Comparison of ENCODE assay signal across 8 cellular contexts in genomic region chr2:10382313-10383061, GRCh38.
A peak's percentile ranks its signal among the peaks of the same experiment; 100 is the strongest.
DNase-seq lines count a peak whose midpoint lies in the region; ATAC-seq and TF ChIP-seq lines count a peak whose summit lies in the region.

No MANE protein-coding gene starts in this region.

- POLR2A ChIA-PET in CD4-positive, alpha-beta T cell (lab: Charles Lee): interaction anchor here (0.8 to 7.0 kb wide), 7 partner anchors 22 to 80 kb away, joined by 3 to 68 read pairs (median 8); partner anchors contain the start of genes HPCAL1 and ODC1

- ATAC-seq in CD4-positive, alpha-beta T cell (ENCODE audit: poor library complexity): peak; percentile 94
- ATAC-seq in GM19463 (IDR thresholded peaks at IDR 0.05; ENCODE audit: unreplicated experiment): peak; percentile 65
- ATAC-seq in left colon: peak; percentile 87
- no peak for ATAC-seq in gastrocnemius medialis
- ATAC-seq in HG02610 (IDR thresholded peaks at IDR 0.05; ENCODE audit: unreplicated experiment): no peak

- DNase-seq in CD4-positive, alpha-beta T cell: peak; percentile 13 to 66 (median 31)
- DNase-seq in KBM-7 (peak; percentile 98), left colon (peak; percentile 64 to 71), gastrocnemius medialis (no peak), posterior cingulate gyrus (no peak)
- peak; percentile 81 for DNase-seq in activated CD4-positive, alpha-beta T cell treated with anti-CD3 and anti-CD28 coated beads, Interleukin-2, amount 10 ng/mL, durations not matched to agents 24 days and 14 days

- H3K27me3 Mint-ChIP-seq in CD4-positive, alpha-beta T cell: no peaks in the 10 kb centered on the region
- no peaks in the 10 kb centered on the region for H3K27me3 Mint-ChIP-seq in activated CD4-positive, alpha-beta T cell treated with anti-CD3 and anti-CD28 coated beads, Interleukin-2, amount 10 ng/mL, durations not matched to agents 24 days and 14 days

- peaks cover 93% of the 10 kb centered on the region for H3K4me1 Mint-ChIP-seq in CD4-positive, alpha-beta T cell (ENCODE audit: low read depth)
- peaks cover 74% of the 10 kb centered on the region for H3K4me1 Mint-ChIP-seq in activated CD4-positive, alpha-beta T cell treated with anti-CD3 and anti-CD28 coated beads, Interleukin-2, amount 10 ng/mL, durations not matched to agents 24 days and 14 days

- no peak overlapping the region for H3K4me3 ChIP-seq in gastrocnemius medialis

- H3K27me3 ChIP-seq in CD4-positive, alpha-beta T cell (ENCODE audit: control insufficient read depth, insufficient read depth, low read length): no peaks in the 10 kb centered on the region
- H3K27me3 ChIP-seq in gastrocnemius medialis: no peaks in the 10 kb centered on the region

- no peaks in the 10 kb centered on the region for H3K9me3 Mint-ChIP-seq in CD4-positive, alpha-beta T cell
- no peaks in the 10 kb centered on the region for H3K9me3 Mint-ChIP-seq in activated CD4-positive, alpha-beta T cell treated with anti-CD3 and anti-CD28 coated beads, Interleukin-2, amount 10 ng/mL, durations not matched to agents 24 days and 14 days

- peaks cover 1% of the 10 kb centered on the region for H3K36me3 Mint-ChIP-seq in CD4-positive, alpha-beta T cell (ENCODE audit: low read depth)
- H3K36me3 Mint-ChIP-seq in activated CD4-positive, alpha-beta T cell treated with anti-CD3 and anti-CD28 coated beads, Interleukin-2, amount 10 ng/mL, durations not matched to agents 24 days and 14 days (ENCODE audit: low read depth): peaks cover 2% of the 10 kb centered on the region

- no peak for TF ChIP-seq CTCF in CD4-positive, alpha-beta T cell (IDR thresholded peaks at IDR 0.05)
- no peak for TF ChIP-seq CTCF in gastrocnemius medialis (IDR thresholded peaks at IDR 0.05 in 4 of 5, conservative IDR thresholded peaks at IDR 0.05 in 1 of 5)

- H3K9me3 ChIP-seq in CD4-positive, alpha-beta T cell (ENCODE audit: control insufficient read depth, low read length): no peaks in the 10 kb centered on the region
- H3K9me3 ChIP-seq in gastrocnemius medialis: no peaks in the 10 kb centered on the region

- CTCF ChIA-PET in CD4-positive, alpha-beta T cell (lab: Charles Lee): interaction anchor here (0.8 to 2.2 kb wide), 2 partner anchors 27 to 51 kb away, joined by 3 to 6 read pairs; no protein-coding TSS in a partner anchor

- H3K27ac ChIP-seq in CD4-positive, alpha-beta T cell (ENCODE audit: low read depth, low read length): peak overlapping the region; percentile 23
- no peak overlapping the region for H3K27ac ChIP-seq in gastrocnemius medialis

- TF ChIP-seq POLR2A in gastrocnemius medialis (IDR thresholded peaks at IDR 0.05): no peak

- peaks cover 7 to 13% of the 10 kb centered on the region in 2 donors for H3K4me1 ChIP-seq in gastrocnemius medialis

- H3K36me3 ChIP-seq in gastrocnemius medialis: no peaks in the 10 kb centered on the region

- peak overlapping the region; percentile 82 for H3K4me3 Mint-ChIP-seq in CD4-positive, alpha-beta T cell
- H3K4me3 Mint-ChIP-seq in activated CD4-positive, alpha-beta T cell treated with anti-CD3 and anti-CD28 coated beads, Interleukin-2, amount 10 ng/mL, durations not matched to agents 24 days and 14 days: peak overlapping the region; percentile 57

- intact Hi-C loops in CD4-positive, alpha-beta T cell (cut with DNase I, micrococcal nuclease): loop anchor here in 1 of 2 experiments (1.0 kb wide), 3 partner anchors 26 to 77 kb away; no protein-coding TSS in a partner anchor
- intact Hi-C loops in activated CD4-positive, alpha-beta T cell treated with anti-CD3 and anti-CD28 coated beads, Interleukin-2, amount 10 ng/mL, durations not matched to agents 24 days and 14 days (cut with micrococcal nuclease): loop anchor here (2.0 to 5.0 kb wide), 2 partner anchors 24 to 50 kb away; no protein-coding TSS in a partner anchor
- intact Hi-C loops in left colon (cut with DNase I, micrococcal nuclease): no loop called here
- intact Hi-C loops in gastrocnemius medialis (cut with DNase I; ENCODE audit: low total_unique reads): no loop called here
- intact Hi-C loops in posterior cingulate gyrus (cut with DNase I): no loop called here

- in situ Hi-C loops in KBM-7 (cut with MboI; ENCODE audit: low pct_unique_long_range_greater_than_20kb, low sequenced_read_pairs): no loop called here
- in situ Hi-C loops in gastrocnemius medialis (cut with MboI; ENCODE audit: low sequenced_read_pairs in 4 of 4): no loop called here

- H3K27ac Mint-ChIP-seq in CD4-positive, alpha-beta T cell: peak overlapping the region; percentile 96
- no peak overlapping the region for H3K27ac Mint-ChIP-seq in activated CD4-positive, alpha-beta T cell treated with anti-CD3 and anti-CD28 coated beads, Interleukin-2, amount 10 ng/mL, durations not matched to agents 24 days and 14 days

Comparison
In these comparisons a context has a peak if more than half of its experiments do, and no peak if none do; other contexts are left out.
1. ATAC-seq: peak in CD4-positive, alpha-beta T cell (single experiment), GM19463 (single experiment) and left colon (single experiment); none in gastrocnemius medialis (0 of 2) and HG02610 (single experiment).
2. DNase-seq: peak in CD4-positive, alpha-beta T cell (10 of 10), KBM-7 (single experiment), activated CD4-positive, alpha-beta T cell treated with anti-CD3 and anti-CD28 coated beads, Interleukin-2, amount 10 ng/mL, durations not matched to agents 24 days and 14 days (single experiment) and left colon (2 of 2); none in gastrocnemius medialis (0 of 2) and posterior cingulate gyrus (0 of 10).